7 cellular contexts compared by ENCODE assay signal in genomic region chr1:31788825-31789256, GRCh38. TPM values are rescaled to one million over a fixed set of nuclear protein-coding genes. Genes with fewer than 3 reads are reported as not detected.
DNase-seq lines count a peak whose midpoint lies in the region; ATAC-seq and TF ChIP-seq lines count a peak whose summit lies in the region.

No MANE protein-coding gene starts in this region.

- intact Hi-C loops in posterior vena cava (cut with DNase I) = loop anchor here (2.0 to 10.0 kb wide), 3 partner anchors 74 to 124 kb away; no protein-coding TSS in a partner anchor

- peaks cover 15% of the 10 kb centered on the region for H3F3A ChIP-seq in GM23248 (ENCODE audit: insufficient read depth)

- peaks cover 15% of the 10 kb centered on the region; the same call in 1 of the 2 replicates for H3K4me1 ChIP-seq in GM23248 (ENCODE audit: insufficient read depth)
- H3K4me1 ChIP-seq in iPS-20b (ENCODE audit: insufficient read depth, low read length) = peaks cover 5% of the 10 kb centered on the region; the same call in 1 of the 2 replicates

- 0 to 1% methylated on average over 15 to 22 of the region's 22 CpGs for WGBS in GM23248 (ENCODE audit: low coverage in 1 of 2, low lambda C conversion rate in 2 of 2, missing lambda C conversion rate in 2 of 2), 2 experiments

- peak overlapping the region; percentile 87 for H3K4me3 Mint-ChIP-seq in stimulated activated memory B cell treated with anti-CD40 and anti-IgM and Interleukin-4, amounts not matched to agents 10 μg/mL and 1 μg/mL and 100 μg/mL, for 72 hours

- ATAC-seq in stimulated activated memory B cell treated with anti-CD40 and anti-IgM and Interleukin-4, amounts not matched to agents 10 μg/mL and 1 μg/mL and 100 μg/mL, for 72 hours = peak; percentile 63

- H3K36me3 Mint-ChIP-seq in stimulated activated memory B cell treated with anti-CD40 and anti-IgM and Interleukin-4, amounts not matched to agents 10 μg/mL and 1 μg/mL and 100 μg/mL, for 72 hours = no peaks in the 10 kb centered on the region

- H3K27me3 ChIP-seq in GM23248 (replicated peaks; ENCODE audit: insufficient read depth) (no peaks in the 10 kb centered on the region), iPS-20b (ENCODE audit: insufficient read depth, low read length) (no peaks in the 10 kb centered on the region)

- H3K4me3 ChIP-seq in GM23248 (peak overlapping the region; percentile 81), astrocyte of the cerebellum (ENCODE audit: low read depth, low read length) (peak overlapping the region; percentile 61), iPS-20b (ENCODE audit: low read length) (peak overlapping the region; percentile 85)

- in situ Hi-C loops in GM23248 (cut with MboI) (no loop called here), astrocyte of the cerebellum (cut with HindIII; ENCODE audit: low sequenced_read_pairs) (loop anchor here (25.0 kb wide), 1 partner anchor 173 kb away; no protein-coding TSS in a partner anchor)

- peaks cover 9% of the 10 kb centered on the region for H3K27me3 Mint-ChIP-seq in stimulated activated memory B cell treated with anti-CD40 and anti-IgM and Interleukin-4, amounts not matched to agents 10 μg/mL and 1 μg/mL and 100 μg/mL, for 72 hours

- H4K20me1 ChIP-seq in GM23248 (ENCODE audit: insufficient read depth) = no peaks in the 10 kb centered on the region

- TF ChIP-seq CTCF in astrocyte of the cerebellum (IDR thresholded peaks at IDR 0.05; ENCODE audit: low read depth, low read length, missing control alignments) = no peak

- peaks cover 47% of the 10 kb centered on the region for H3K4me1 Mint-ChIP-seq in stimulated activated memory B cell treated with anti-CD40 and anti-IgM and Interleukin-4, amounts not matched to agents 10 μg/mL and 1 μg/mL and 100 μg/mL, for 72 hours

- no peaks in the 10 kb centered on the region for H3K9me3 Mint-ChIP-seq in stimulated activated memory B cell treated with anti-CD40 and anti-IgM and Interleukin-4, amounts not matched to agents 10 μg/mL and 1 μg/mL and 100 μg/mL, for 72 hours

- H3K4me2 ChIP-seq in GM23248 (ENCODE audit: unreplicated experiment) = peak overlapping the region; percentile 90

- peak overlapping the region; percentile 86 for H2AFZ ChIP-seq in GM23248

- DNase-seq in GM03348 (ENCODE audit: low spot score) = peak; percentile 68
- peak; percentile 91 for DNase-seq in GM23248
- peak; percentile 93 for DNase-seq in NCI-H1048 (lab: John Stamatoyannopoulos, UW)
- DNase-seq in astrocyte of the cerebellum (ENCODE audit: low read depth) = peak; percentile 49
- no peak for DNase-seq in posterior vena cava (ENCODE audit: low spot score)

- H3K27ac ChIP-seq in GM23248 = peak overlapping the region; percentile 86
- no peak overlapping the region for H3K27ac ChIP-seq in iPS-20b (ENCODE audit: low read length)

- H3K9me3 ChIP-seq in GM23248 (ENCODE audit: low read depth) (no peaks in the 10 kb centered on the region), iPS-20b (ENCODE audit: insufficient read depth, low read depth, low read length) (no peaks in the 10 kb centered on the region)

- H3K27ac Mint-ChIP-seq in stimulated activated memory B cell treated with anti-CD40 and anti-IgM and Interleukin-4, amounts not matched to agents 10 μg/mL and 1 μg/mL and 100 μg/mL, for 72 hours = peak overlapping the region; percentile 93

- no peaks in the 10 kb centered on the region for H3K79me2 ChIP-seq in GM23248 (ENCODE audit: insufficient read depth)

- no peaks in the 10 kb centered on the region for H3K9me2 ChIP-seq in GM23248 (ENCODE audit: insufficient read depth)

- H3K36me3 ChIP-seq in GM23248 (ENCODE audit: low read depth) (no peaks in the 10 kb centered on the region), iPS-20b (ENCODE audit: insufficient read depth, low read depth, low read length) (no peaks in the 10 kb centered on the region)

- H3K9ac ChIP-seq in GM23248 (peak overlapping the region; percentile 88), iPS-20b (ENCODE audit: low read depth, low read length) (peak overlapping the region; percentile 79; the same call in 1 of the 2 replicates)

RNA-seq across cellular contexts. Expression of gene ADGRB2, which starts 24.7 kb away (rescaled TPM):
- total RNA-seq in GM23248 (2014; rRNA removed; shearing (Covaris generic)) = 3.6 and 3.9 TPM in 2 replicates
- polyA plus RNA-seq in GM23248 (2016; fragmentation: Nextera tagmentation; extraction: Ambion mirVana) = 0.51 and 1.3 TPM in 2 replicates
- total RNA-seq in posterior vena cava = 1 to 10 TPM; 3.8 to 5.3 TPM

RNA-seq across cellular contexts. Expression of gene SPOCD1, which starts 27.0 kb away (rescaled TPM):
- 36.8 and 43.0 TPM in 2 replicates for total RNA-seq in GM23248 (2014; rRNA removed; shearing (Covaris generic))
- polyA plus RNA-seq in GM23248 (2016; fragmentation: Nextera tagmentation; extraction: Ambion mirVana) = 27.8 and 27.9 TPM in 2 replicates
- total RNA-seq in posterior vena cava = 10 to 100 TPM; 13.5 to 23.0 TPM
